ENCODE assay signal across 11 cellular contexts in genomic region chr1:205936846-205937707, GRCh38. TPM values are rescaled to one million over a fixed set of nuclear protein-coding genes. Genes with fewer than 3 reads are reported as not detected.
DNase-seq lines count a peak whose midpoint lies in the region; FAIRE-seq and TF ChIP-seq lines count a peak whose summit lies in the region.
"Had no signal": no experiment of that assay in that cellular context is flagged by ENCODE, and none has a peak within 500 bp of the region (broad histone marks: within the 10 kb centered on the region; RNA-seq: fewer than 3 reads in every experiment).

No MANE protein-coding gene starts in this region.

- peak; percentile 72 for DNase-seq in HCEC 1CT
- DNase-seq in RPMI7951 (ENCODE audit: low read depth) = peak; percentile 74
- peak; percentile 75 for DNase-seq in fibroblast of mammary gland (ENCODE audit: low read depth)
- DNase-seq in smooth muscle cell (lab: John Stamatoyannopoulos, UW; ENCODE audit: unreplicated experiment) = no peak
- no peak for DNase-seq in amygdala (lab: John Stamatoyannopoulos, UW)
- no peak for DNase-seq in activated naive CD4-positive, alpha-beta T cell treated with Interleukin-2 at 50 U/mL for 16 hours
- no peak for DNase-seq in GM12892 (ENCODE audit: insufficient read length)
- DNase-seq: left colon, small intestine had no signal

- H3K36me3 ChIP-seq in smooth muscle cell (ENCODE audit: low read depth) = no peaks in the 10 kb centered on the region

- no peaks in the 10 kb centered on the region for H3F3A ChIP-seq in smooth muscle cell (ENCODE audit: low read depth)

- H3K4me1 ChIP-seq in smooth muscle cell (ENCODE audit: low read depth) = peaks cover 19% of the 10 kb centered on the region

- H2AFZ ChIP-seq in smooth muscle cell (ENCODE audit: low read depth) = no peak overlapping the region

- H3K9ac ChIP-seq in smooth muscle cell (ENCODE audit: low read depth) = no peak overlapping the region

- no peak for TF ChIP-seq POLR2A in GM12892 (IDR thresholded peaks at IDR 0.05; ENCODE audit: low read depth, low read length)

- no peaks in the 10 kb centered on the region for H3K79me2 ChIP-seq in smooth muscle cell (ENCODE audit: low read depth)

- WGBS in smooth muscle cell (ENCODE audit: low lambda C conversion rate) = 66% methylated on average over 12 of the region's 12 CpGs

- FAIRE-seq in GM12892 (lab: Jason Lieb, UNC) = no peak
- FAIRE-seq: small intestine, TTC549 had no signal

- H3K4me3 ChIP-seq in fibroblast of mammary gland (ENCODE audit: control insufficient read depth, low read depth, low read length) (no peak overlapping the region), smooth muscle cell (no peak overlapping the region)

- no peaks in the 10 kb centered on the region for H3K27me3 ChIP-seq in smooth muscle cell (ENCODE audit: low read depth)

- TF ChIP-seq CTCF in fibroblast of mammary gland (conservative IDR thresholded peaks at IDR 0.05; ENCODE audit: control insufficient read depth, insufficient read depth, low read depth, low read length) (no peak), smooth muscle cell (IDR thresholded peaks at IDR 0.05; ENCODE audit: borderline replicate concordance, insufficient read depth, poor library complexity, severe bottlenecking) (no peak)

- no peak overlapping the region for H3K27ac ChIP-seq in smooth muscle cell (ENCODE audit: low read depth)

- no peaks in the 10 kb centered on the region for H4K20me1 ChIP-seq in smooth muscle cell (ENCODE audit: low read depth)

- H3K9me3 ChIP-seq in smooth muscle cell (replicated peaks; ENCODE audit: low read depth) = no peaks in the 10 kb centered on the region

- H3K4me2 ChIP-seq in smooth muscle cell = peak overlapping the region; percentile 54

RNA-seq across cellular contexts. Expression of gene SLC26A9, which starts 6.2 kb away (rescaled TPM):
- under 0.01 TPM in 1 of 2 replicates, not detected in the other for total RNA-seq in RPMI7951 (2014; rRNA removed; shearing (Covaris generic))
- not detected in 2 replicates for total RNA-seq in smooth muscle cell
- polyA plus RNA-seq in smooth muscle cell = not detected in 2 replicates
- 0.32 TPM for polyA plus RNA-seq in GM12892 (2012; ENCODE audit: missing spikeins)
- total RNA-seq: left colon had no signal
- polyA plus RNA-seq: neural cell had no signal

Comparison
In these comparisons a context has a peak if more than half of its experiments do, and no peak if none do; other contexts are left out.
1. DNase-seq: peak in HCEC 1CT (single experiment), RPMI7951 (single experiment) and fibroblast of mammary gland (single experiment); none in smooth muscle cell (single experiment), amygdala (0 of 56), activated naive CD4-positive, alpha-beta T cell treated with Interleukin-2 at 50 U/mL for 16 hours (single experiment) and GM12892 (single experiment).